In genomic region chr5:6686916-6687409, GRCh38 we compare ENCODE assay signal across 9 cellular contexts. TPM values are rescaled to one million over a fixed set of nuclear protein-coding genes. Genes with fewer than 3 reads are reported as not detected.
DNase-seq lines count a peak whose midpoint lies in the region; ATAC-seq, FAIRE-seq and TF ChIP-seq lines count a peak whose summit lies in the region.
"Had no signal": no experiment of that assay in that cellular context is flagged by ENCODE, and none has a peak within 500 bp of the region (broad histone marks: within the 10 kb centered on the region; RNA-seq: fewer than 3 reads in every experiment).

No MANE protein-coding gene starts in this region.

- CTCF ChIA-PET in WTC11 (lab: Charles Lee): interaction anchor here (0.6 to 1.5 kb wide), 3 partner anchors 22 to 38 kb away, joined by 3 to 4 read pairs (median 3); no protein-coding TSS in a partner anchor

- no peaks in the 10 kb centered on the region; the same call in 1 of the 2 replicates for H3F3A ChIP-seq in GM23248 (ENCODE audit: insufficient read depth)

- DNase-seq in GM23248 (peak; percentile 79), WTC11 (ENCODE audit: low spot score) (peak; percentile 70), left ventricle myocardium superior (peak; percentile 42), trophoblast cell (peak; percentile 21 to 69), frontal cortex (ENCODE audit: low spot score in 2 of 2) (no peak), cerebellar cortex (ENCODE audit: low spot score) (no peak)

- POLR2A ChIA-PET in WTC11 (lab: Charles Lee): interaction anchor here (0.9 kb wide), 1 partner anchor 54 kb away, joined by 3 read pairs; the partner anchor contains the start of gene NSUN2

- H4K20me1 ChIP-seq in GM23248 (ENCODE audit: insufficient read depth): no peaks in the 10 kb centered on the region

- WGBS in GM23248 (ENCODE audit: low coverage in 1 of 2, low lambda C conversion rate in 2 of 2, missing lambda C conversion rate in 2 of 2), 2 experiments: 3 to 5% methylated on average over 22 of the region's 22 CpGs
- WGBS in trophoblast cell (ENCODE audit: extremely low coverage, insufficient coverage, insufficient read length): no CpG with 5 or more reads among the region's 22 CpGs

- H3K36me3 ChIP-seq in GM23248 (ENCODE audit: low read depth): no peaks in the 10 kb centered on the region
- no peaks in the 10 kb centered on the region for H3K36me3 ChIP-seq in trophoblast cell (ENCODE audit: control insufficient read depth in 1 of 2, insufficient read depth in 2 of 2, low read length in 2 of 2)

- H3K27ac ChIP-seq in GM23248: no peak overlapping the region
- no peak overlapping the region for H3K27ac ChIP-seq in trophoblast cell (ENCODE audit: low read depth, low read length)
- H3K27ac ChIP-seq: epithelial cell of prostate had no signal

- H3K4me3 ChIP-seq in GM23248: peak overlapping the region; percentile 77
- H3K4me3 ChIP-seq in trophoblast cell (ENCODE audit: low read depth, low read length): no peak overlapping the region

- no peak for FAIRE-seq in frontal cortex (lab: Jason Lieb, UNC)

- no peak overlapping the region for H2BK5ac ChIP-seq in trophoblast cell (ENCODE audit: low read depth, low read length, poor library complexity)

- in situ Hi-C loops in GM23248 (cut with MboI): no loop called here

- no peak overlapping the region for H2BK120ac ChIP-seq in trophoblast cell (ENCODE audit: insufficient read depth, low read length, poor library complexity)

- no peak overlapping the region for H4K8ac ChIP-seq in trophoblast cell (ENCODE audit: low read depth, low read length)

- peaks cover 30% of the 10 kb centered on the region for H3K27me3 Mint-ChIP-seq in WTC11 (ENCODE audit: low read depth)

- H3K79me1 ChIP-seq in trophoblast cell (ENCODE audit: low read length): no peaks in the 10 kb centered on the region

- H3K4me3 Mint-ChIP-seq in WTC11: peak overlapping the region; percentile 32

- no peaks in the 10 kb centered on the region for H3K9me2 ChIP-seq in GM23248 (ENCODE audit: insufficient read depth)

- intact Hi-C loops in left ventricle myocardium superior (cut with micrococcal nuclease): no loop called here

- H3K4me1 Mint-ChIP-seq in WTC11: peaks cover 4% of the 10 kb centered on the region

- no peaks in the 10 kb centered on the region for H3K79me2 ChIP-seq in GM23248 (ENCODE audit: insufficient read depth)
- no peaks in the 10 kb centered on the region for H3K79me2 ChIP-seq in trophoblast cell (ENCODE audit: control insufficient read depth, insufficient read depth, low read length, poor library complexity)

- H3K4ac ChIP-seq in trophoblast cell (ENCODE audit: low read depth, low read length): no peak overlapping the region

- H3K23ac ChIP-seq in trophoblast cell (ENCODE audit: low read length): no peak overlapping the region

- no peak overlapping the region for H3K18ac ChIP-seq in trophoblast cell (ENCODE audit: low read length)

- H3K9ac ChIP-seq in GM23248: no peak overlapping the region
- H3K9ac ChIP-seq in trophoblast cell (ENCODE audit: low read length): no peak overlapping the region

- H3K27me3 ChIP-seq in GM23248 (replicated peaks; ENCODE audit: insufficient read depth) (no peaks in the 10 kb centered on the region; the same call in 1 of the 2 replicates), trophoblast cell (ENCODE audit: insufficient read depth, low read length) (no peaks in the 10 kb centered on the region)

- no peak overlapping the region for H3K14ac ChIP-seq in trophoblast cell (ENCODE audit: low read length)

- TF ChIP-seq CTCF in WTC11 (IDR thresholded peaks at IDR 0.05): no peak

- H4K91ac ChIP-seq in trophoblast cell (ENCODE audit: low read depth, low read length): no peak overlapping the region

- peak; percentile 94 for ATAC-seq in WTC11
- ATAC-seq in left ventricle myocardium superior: peak; percentile 79
- no peak for ATAC-seq in HG03354 (IDR thresholded peaks at IDR 0.05; ENCODE audit: poor library complexity, severe bottlenecking, unreplicated experiment)
- no peak for ATAC-seq in HG03135 (IDR thresholded peaks at IDR 0.05; ENCODE audit: unreplicated experiment)

- H2AFZ ChIP-seq in GM23248 (peak overlapping the region; percentile 86), trophoblast cell (ENCODE audit: insufficient read depth, low read length, poor library complexity) (no peak overlapping the region)

- H2AK5ac ChIP-seq in trophoblast cell (ENCODE audit: low read length): no peak overlapping the region

- H3K4me1 ChIP-seq in GM23248 (ENCODE audit: insufficient read depth) (no peaks in the 10 kb centered on the region), trophoblast cell (ENCODE audit: control insufficient read depth in 1 of 2, insufficient read depth in 2 of 2, low read length in 2 of 2) (peaks cover 0 to 2% of the 10 kb centered on the region in 2 experiments)

- no peak overlapping the region for H2BK12ac ChIP-seq in trophoblast cell (ENCODE audit: low read length)

- H3K9me3 ChIP-seq in GM23248 (ENCODE audit: low read depth) (no peaks in the 10 kb centered on the region), trophoblast cell (ENCODE audit: insufficient read depth, low read depth, low read length) (peaks cover 2% of the 10 kb centered on the region)

- H3K27ac Mint-ChIP-seq in WTC11: no peak overlapping the region

- H3K36me3 Mint-ChIP-seq in WTC11: no peaks in the 10 kb centered on the region

- no peak overlapping the region for H4K12ac ChIP-seq in trophoblast cell (ENCODE audit: low read depth, low read length)

- H3K4me2 ChIP-seq in GM23248 (ENCODE audit: unreplicated experiment): peak overlapping the region; percentile 89
- H3K4me2 ChIP-seq in trophoblast cell (ENCODE audit: low read length): peak overlapping the region; percentile 70

- H3K9me3 Mint-ChIP-seq in WTC11: peaks cover 2% of the 10 kb centered on the region; the same call in 1 of the 2 replicates

TF ChIP-seq in WTC11, 78 proteins besides CTCF, POLR2A, EP300 and RAD21 (continues in another document):
- TF ChIP-seq, protein P1, sequence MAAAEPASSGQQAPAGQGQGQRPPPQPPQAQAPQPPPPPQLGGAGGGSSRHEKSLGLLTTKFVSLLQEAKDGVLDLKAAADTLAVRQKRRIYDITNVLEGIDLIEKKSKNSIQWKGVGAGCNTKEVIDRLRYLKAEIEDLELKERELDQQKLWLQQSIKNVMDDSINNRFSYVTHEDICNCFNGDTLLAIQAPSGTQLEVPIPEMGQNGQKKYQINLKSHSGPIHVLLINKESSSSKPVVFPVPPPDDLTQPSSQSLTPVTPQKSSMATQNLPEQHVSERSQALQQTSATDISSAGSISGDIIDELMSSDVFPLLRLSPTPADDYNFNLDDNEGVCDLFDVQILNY (CRISPR knock-in tag; IDR thresholded peaks at IDR 0.05): no peak
- TF ChIP-seq GTF2I (CRISPR knock-in tag; conservative IDR thresholded peaks at IDR 0.05) (no peak), NFE2L1 (CRISPR knock-in tag; IDR thresholded peaks at IDR 0.05) (0 out of 2 replicates have a peak, but pooled peaks have one; percentile 39), GABPB1 (CRISPR knock-in tag; IDR thresholded peaks at IDR 0.05) (peak; percentile 42; the same call in 1 of the 2 replicates), JUN (CRISPR knock-in tag; IDR thresholded peaks at IDR 0.05) (peak; percentile 93), TEAD4 (CRISPR knock-in tag; IDR thresholded peaks at IDR 0.05) (0 out of 2 replicates have a peak, but pooled peaks have one; percentile 69), SMAD3 (CRISPR knock-in tag; IDR thresholded peaks at IDR 0.05; ENCODE audit: borderline replicate concordance) (peak; percentile 29; the same call in 1 of the 2 replicates), ERG (CRISPR knock-in tag; IDR thresholded peaks at IDR 0.05) (no peak), CREM (CRISPR knock-in tag; IDR thresholded peaks at IDR 0.05) (no peak)
- TF ChIP-seq, protein P2, sequence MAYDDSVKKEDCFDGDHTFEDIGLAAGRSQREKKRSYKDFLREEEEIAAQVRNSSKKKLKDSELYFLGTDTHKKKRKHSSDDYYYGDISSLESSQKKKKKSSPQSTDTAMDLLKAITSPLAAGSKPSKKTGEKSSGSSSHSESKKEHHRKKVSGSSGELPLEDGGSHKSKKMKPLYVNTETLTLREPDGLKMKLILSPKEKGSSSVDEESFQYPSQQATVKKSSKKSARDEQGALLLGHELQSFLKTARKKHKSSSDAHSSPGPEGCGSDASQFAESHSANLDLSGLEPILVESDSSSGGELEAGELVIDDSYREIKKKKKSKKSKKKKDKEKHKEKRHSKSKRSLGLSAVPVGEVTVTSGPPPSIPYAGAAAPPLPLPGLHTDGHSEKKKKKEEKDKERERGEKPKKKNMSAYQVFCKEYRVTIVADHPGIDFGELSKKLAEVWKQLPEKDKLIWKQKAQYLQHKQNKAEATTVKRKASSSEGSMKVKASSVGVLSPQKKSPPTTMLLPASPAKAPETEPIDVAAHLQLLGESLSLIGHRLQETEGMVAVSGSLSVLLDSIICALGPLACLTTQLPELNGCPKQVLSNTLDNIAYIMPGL (CRISPR knock-in tag; IDR thresholded peaks at IDR 0.05): no peak

RNA-seq across cellular contexts. Expression of gene TENT4A, which starts 26.3 kb away (rescaled TPM):
- 6.7 and 17.6 TPM in 2 replicates for total RNA-seq in GM23248 (2014; rRNA removed; shearing (Covaris generic))
- 2.0 and 3.0 TPM in 2 replicates for polyA plus RNA-seq in GM23248 (2016; fragmentation: Nextera tagmentation; extraction: Ambion mirVana)
- total RNA-seq in WTC11 (2021) (28.7 to 29.4 TPM (median 29.2 TPM) in 3 replicates), left ventricle myocardium superior (10.7 TPM), frontal cortex (11.0 TPM)
- polyA plus RNA-seq in trophoblast cell (2013): 27.5 and 27.8 TPM in 2 replicates

RNA-seq across cellular contexts. Expression of gene SRD5A1, which starts 53.7 kb away (rescaled TPM):
- total RNA-seq in GM23248 (2014; rRNA removed; shearing (Covaris generic)): 11.8 and 20.2 TPM in 2 replicates
- 18.8 and 18.9 TPM in 2 replicates for polyA plus RNA-seq in GM23248 (2016; fragmentation: Nextera tagmentation; extraction: Ambion mirVana)
- total RNA-seq in WTC11 (2021) (36.9 to 42.6 TPM (median 41.6 TPM) in 3 replicates), left ventricle myocardium superior (2.3 TPM), frontal cortex (44.0 TPM)
- 8.9 and 9.3 TPM in 2 replicates for polyA plus RNA-seq in trophoblast cell (2013)

RNA-seq across cellular contexts. Expression of gene NSUN2, which starts 54.1 kb away (rescaled TPM):
- total RNA-seq in GM23248 (2014; rRNA removed; shearing (Covaris generic)): 43.0 and 51.0 TPM in 2 replicates
- polyA plus RNA-seq in GM23248 (2016; fragmentation: Nextera tagmentation; extraction: Ambion mirVana): 47.2 and 48.2 TPM in 2 replicates
- total RNA-seq in WTC11 (2021) (73.3 to 88.4 TPM (median 74.9 TPM) in 3 replicates), left ventricle myocardium superior (33.5 TPM), frontal cortex (37.5 TPM)
- polyA plus RNA-seq in trophoblast cell (2013): 34.2 and 36.1 TPM in 2 replicates

Comparison
In these comparisons a context has a peak if more than half of its experiments do, and no peak if none do; other contexts are left out.
1. DNase-seq: peak in GM23248 (single experiment), WTC11 (single experiment), left ventricle myocardium superior (single experiment) and trophoblast cell (2 of 2); none in frontal cortex (0 of 2) and cerebellar cortex (single experiment).
2. ATAC-seq: peak in WTC11 (single experiment) and left ventricle myocardium superior (single experiment); none in HG03354 (single experiment) and HG03135 (single experiment).